ENCODE assay signal across 13 cellular contexts in genomic region chr15:90165157-90165556, GRCh38. TPM values are rescaled to one million over a fixed set of nuclear protein-coding genes. Genes with fewer than 3 reads are reported as not detected.
A peak's percentile ranks its signal among the peaks of the same experiment; 100 is the strongest.
DNase-seq lines count a peak whose midpoint lies in the region; ATAC-seq and TF ChIP-seq lines count a peak whose summit lies in the region.
"Had no signal": no experiment of that assay in that cellular context is flagged by ENCODE, and none has a peak within 500 bp of the region (broad histone marks: within the 10 kb centered on the region; RNA-seq: fewer than 3 reads in every experiment).

No MANE protein-coding gene starts in this region.

- H3K9me3 Mint-ChIP-seq in dendritic cell treated with granulocyte-macrophage colony-stimulating factor and Interleukin-4, amounts not matched to agents 40 ng/mL and 50 ng/mL, for 4 days: no peaks in the 10 kb centered on the region
- H3K9me3 Mint-ChIP-seq in nephron progenitor cell: peaks cover 5% of the 10 kb centered on the region

- peak overlapping the region; percentile 38 to 54 for H3K27ac ChIP-seq in right atrium auricular region
- H3K27ac ChIP-seq: SJCRH30 had no signal

- H3K4me3 Mint-ChIP-seq in dendritic cell treated with granulocyte-macrophage colony-stimulating factor and Interleukin-4, amounts not matched to agents 40 ng/mL and 50 ng/mL, for 4 days: no peak overlapping the region
- H3K4me3 Mint-ChIP-seq in nephron progenitor cell: no peak overlapping the region

- peak overlapping the region; percentile 75 for H3K27ac Mint-ChIP-seq in dendritic cell treated with granulocyte-macrophage colony-stimulating factor and Interleukin-4, amounts not matched to agents 40 ng/mL and 50 ng/mL, for 4 days
- H3K27ac Mint-ChIP-seq in nephron progenitor cell: peak overlapping the region; percentile 92

- no peak overlapping the region for H3K4me3 ChIP-seq in right atrium auricular region
- H3K4me3 ChIP-seq: pancreas, SJCRH30 had no signal

- peaks cover 0 to 7% of the 10 kb centered on the region in 2 donors for H3K4me1 ChIP-seq in right atrium auricular region
- H3K4me1 ChIP-seq: SJCRH30 had no signal

- ATAC-seq in Right ventricle myocardium inferior: no peak
- no peak for ATAC-seq in stimulated activated naive CD8-positive, alpha-beta T cell treated with anti-CD3 and anti-CD28 coated beads, Interleukin-15, Interleukin-2, amounts not matched to agents 100 U/mL and 50 U/mL, for 24 hours

- no peaks in the 10 kb centered on the region for H3K27me3 Mint-ChIP-seq in dendritic cell treated with granulocyte-macrophage colony-stimulating factor and Interleukin-4, amounts not matched to agents 40 ng/mL and 50 ng/mL, for 4 days
- peaks cover 7% of the 10 kb centered on the region for H3K27me3 Mint-ChIP-seq in nephron progenitor cell (ENCODE audit: low read depth, poor library complexity)

- H3K36me3 ChIP-seq in right atrium auricular region: no peaks in the 10 kb centered on the region
- H3K36me3 ChIP-seq: pancreas, SJCRH30 had no signal

- H3K9me3 ChIP-seq in right atrium auricular region: no peaks in the 10 kb centered on the region
- H3K9me3 ChIP-seq: pancreas, SJCRH30 had no signal

- intact Hi-C loops in Right ventricle myocardium inferior (cut with DNase I): no loop called here
- intact Hi-C loops in dendritic cell treated with granulocyte-macrophage colony-stimulating factor and Interleukin-4, amounts not matched to agents 40 ng/mL and 50 ng/mL, for 4 days (cut with micrococcal nuclease): no loop called here

- no peaks in the 10 kb centered on the region for H3K27me3 ChIP-seq in right atrium auricular region
- H3K27me3 ChIP-seq: pancreas had no signal

- DNase-seq in right atrium auricular region (ENCODE audit: low spot score): no peak
- no peak for DNase-seq in Right ventricle myocardium inferior (ENCODE audit: missing footprints)
- DNase-seq in nephron progenitor cell: no peak
- no peak for DNase-seq in AG08395 (ENCODE audit: low spot score)
- no peak for DNase-seq in T-helper 9 cell
- DNase-seq in stimulated activated naive CD8-positive, alpha-beta T cell treated with anti-CD3 and anti-CD28 coated beads, Interleukin-15, Interleukin-2, amounts not matched to agents 100 U/mL and 50 U/mL, for 24 hours: no peak
- DNase-seq in KG1 (lab: John Stamatoyannopoulos, UW): no peak
- DNase-seq: activated CD4-positive, alpha-beta T cell treated with anti-CD3 and anti-CD28 coated beads for 4 hours; activated effector memory CD4-positive, alpha-beta T cell treated with Interleukin-2 at 50 U/mL for 16 hours; NCI-H524 treated with DMSO at 0.1 percent for 48 hours had no signal

- peaks cover 60% of the 10 kb centered on the region for H3K4me1 Mint-ChIP-seq in dendritic cell treated with granulocyte-macrophage colony-stimulating factor and Interleukin-4, amounts not matched to agents 40 ng/mL and 50 ng/mL, for 4 days (ENCODE audit: low read depth)
- H3K4me1 Mint-ChIP-seq in nephron progenitor cell: peaks cover 51% of the 10 kb centered on the region

- no peak for TF ChIP-seq CTCF in right atrium auricular region (IDR thresholded peaks at IDR 0.05)
- no peak for TF ChIP-seq CTCF in nephron progenitor cell (IDR thresholded peaks at IDR 0.05)

- H3K36me3 Mint-ChIP-seq in dendritic cell treated with granulocyte-macrophage colony-stimulating factor and Interleukin-4, amounts not matched to agents 40 ng/mL and 50 ng/mL, for 4 days (ENCODE audit: low read depth): no peaks in the 10 kb centered on the region
- no peaks in the 10 kb centered on the region for H3K36me3 Mint-ChIP-seq in nephron progenitor cell (ENCODE audit: low read depth)

RNA-seq across cellular contexts. Expression of gene SEMA4B, which starts 36.0 kb away (rescaled TPM):
- total RNA-seq in right atrium auricular region: 10 to 100 TPM; 22.1 to 31.6 TPM
- total RNA-seq in Right ventricle myocardium inferior: 27.7 TPM
